ENCODE assay signal across 20 cellular contexts in genomic region chrX:21781976-21782375, GRCh38. TPM values are rescaled to one million over a fixed set of nuclear protein-coding genes. Genes with fewer than 3 reads are reported as not detected.
"Had no signal": no experiment of that assay in that cellular context is flagged by ENCODE, and none has a peak within 500 bp of the region (broad histone marks: within the 10 kb centered on the region; RNA-seq: fewer than 3 reads in every experiment).

No MANE protein-coding gene starts in this region.

- H3K9me3 ChIP-seq: SJSA1 had no signal

- H3K4me3 ChIP-seq: SJSA1 had no signal

- H3K36me3 ChIP-seq: SJSA1 had no signal

- H3K4me1 ChIP-seq: SJSA1 had no signal

- H3K27ac ChIP-seq: SJSA1 had no signal

- H3K27me3 ChIP-seq: SJSA1 had no signal

- ATAC-seq: Panc1, Right ventricle myocardium inferior had no signal

- DNase-seq: activated B cell treated with CpG ODN at 0.5 μM for 24 hours; activated CD4-positive, alpha-beta T cell treated with anti-CD3 and anti-CD28 coated beads for 1 hour; activated CD4-positive, alpha-beta T cell treated with anti-CD3 and anti-CD28 coated beads, Interleukin-2, amount 10 ng/mL, durations not matched to agents 24 days and 14 days; activated CD4-positive, alpha-beta T cell treated with anti-CD3 and anti-CD28 coated beads, Interleukin-2, amount 50 U/mL, for 48 hours; activated CD8-positive, alpha-beta memory T cell treated with anti-CD3 and anti-CD28 coated beads, Interleukin-2, amount 10 ng/mL, durations not matched to agents 7 days and 5 days; activated effector memory CD4-positive, alpha-beta T cell treated with anti-CD3 and anti-CD28 coated beads, Interleukin-2, amount 50 U/mL, for 16 hours; activated naive CD4-positive, alpha-beta T cell treated with anti-CD3 and anti-CD28 coated beads for 36 hours; activated T-cell treated with anti-CD3 and anti-CD28 coated beads, Interleukin-2, amount 50 U/mL, for 24 hours; cerebellar nuclear complex; NCI-H1930; NCI-H2171; NCI-H2227 treated with DMSO at 0.1 percent for 48 hours; NCI-H526; NCI-H774; RPMI8226; T-helper 9 cell had no signal

RNA-seq across cellular contexts. Expression of gene SMPX, which starts 24.1 kb away (rescaled TPM):
- total RNA-seq: activated B cell treated with CpG ODN at 0.5 μM for 24 hours; activated CD4-positive, alpha-beta T cell treated with anti-CD3 and anti-CD28 coated beads, Interleukin-2, amount 10 ng/mL, durations not matched to agents 24 days and 14 days; activated CD8-positive, alpha-beta memory T cell treated with anti-CD3 and anti-CD28 coated beads, Interleukin-2, amount 10 ng/mL, durations not matched to agents 7 days and 5 days; activated naive CD4-positive, alpha-beta T cell treated with anti-CD3 and anti-CD28 coated beads for 36 hours; NCI-H460; SJSA1 had no signal
